In genomic region chr3:115147329-115148141, GRCh38 we compare ENCODE assay signal across 8 cellular contexts. TPM values are rescaled to one million over a fixed set of nuclear protein-coding genes. Genes with fewer than 3 reads are reported as not detected.
DNase-seq lines count a peak whose midpoint lies in the region; ATAC-seq, FAIRE-seq and TF ChIP-seq lines count a peak whose summit lies in the region.

No MANE protein-coding gene starts in this region.

- H3K9me3 ChIP-seq in iPS-20b (ENCODE audit: insufficient read depth, low read depth, low read length) (no peaks in the 10 kb centered on the region), skeletal muscle tissue (ENCODE audit: control insufficient read depth in 3 of 3, low read length in 3 of 3) (no peaks in the 10 kb centered on the region)

- peak overlapping the region; percentile 78 for H3K4me3 ChIP-seq in AG04449 (ENCODE audit: low read depth, low read length)
- H3K4me3 ChIP-seq in WI38 (ENCODE audit: low read depth, low read length), result peak overlapping the region; percentile 77
- peak overlapping the region; percentile 80 for H3K4me3 ChIP-seq in bronchial epithelial cell (ENCODE audit: low read depth, low read length)
- peak overlapping the region; percentile 79 for H3K4me3 ChIP-seq in iPS-20b (ENCODE audit: low read length)
- H3K4me3 ChIP-seq in skeletal muscle tissue (ENCODE audit: low read length in 3 of 3), result peak overlapping the region; percentile 75 to 84 (median 81)

- H3K27me3 ChIP-seq in bronchial epithelial cell (ENCODE audit: control insufficient read depth, insufficient read depth, low read length), result no peaks in the 10 kb centered on the region
- no peaks in the 10 kb centered on the region for H3K27me3 ChIP-seq in iPS-20b (ENCODE audit: insufficient read depth, low read length)
- no peaks in the 10 kb centered on the region for H3K27me3 ChIP-seq in skeletal muscle tissue (ENCODE audit: control insufficient read depth in 3 of 3, insufficient read depth in 3 of 3, low read length in 3 of 3)

- POLR2A ChIA-PET in AG04449 (lab: Yijun Ruan, JAX), result interaction anchor here (0.9 kb wide), 1 partner anchor 642 kb away, joined by 3 read pairs; no protein-coding TSS in a partner anchor

- CTCF ChIA-PET in AG04449 (lab: Yijun Ruan, JAX), result no interaction called here

- H3K36me3 ChIP-seq in bronchial epithelial cell (ENCODE audit: control insufficient read depth, insufficient read depth, low read length) (no peaks in the 10 kb centered on the region), iPS-20b (ENCODE audit: insufficient read depth, low read depth, low read length) (no peaks in the 10 kb centered on the region), skeletal muscle tissue (ENCODE audit: control insufficient read depth in 3 of 3, insufficient read depth in 3 of 3, low read length in 3 of 3) (no peaks in the 10 kb centered on the region)

- peak; percentile 86 for FAIRE-seq in bronchial epithelial cell (lab: Jason Lieb, UNC)

- peaks cover 5% of the 10 kb centered on the region; the same call in 1 of the 2 replicates for H3K4me1 ChIP-seq in iPS-20b (ENCODE audit: insufficient read depth, low read length)
- H3K4me1 ChIP-seq in skeletal muscle tissue (ENCODE audit: control insufficient read depth in 3 of 3, insufficient read depth in 3 of 3, low read length in 3 of 3), result peaks cover 0 to 19% (median 19%) of the 10 kb centered on the region in 3 donors

- ATAC-seq in GM18873 (IDR thresholded peaks at IDR 0.05; ENCODE audit: low FRiP score, unreplicated experiment) (peak; percentile 84), HG03135 (IDR thresholded peaks at IDR 0.05; ENCODE audit: unreplicated experiment) (peak; percentile 84)

- H3K9ac ChIP-seq in iPS-20b (ENCODE audit: low read depth, low read length) (peak overlapping the region; percentile 76; the same call in 1 of the 2 replicates), skeletal muscle tissue (ENCODE audit: low read depth in 1 of 3, low read length in 3 of 3) (peak overlapping the region; percentile 89 to 97 (median 93))

- peak overlapping the region; percentile 37 for H3K27ac ChIP-seq in iPS-20b (ENCODE audit: low read length)
- H3K27ac ChIP-seq in skeletal muscle tissue (ENCODE audit: low read depth, low read length), result peak overlapping the region; percentile 92

- DNase-seq in AG04449 (ENCODE audit: low read depth, low spot score) (peak; percentile 99), NCI-H2196 (lab: John Stamatoyannopoulos, UW; ENCODE audit: unreplicated experiment) (peak; percentile 100), bronchial epithelial cell (ENCODE audit: low read depth) (peak; percentile 98)

- TF ChIP-seq CTCF in AG04449 (IDR thresholded peaks at IDR 0.05; ENCODE audit: insufficient read depth, low read length, missing control alignments) (no peak), WI38 (IDR thresholded peaks at IDR 0.05; ENCODE audit: low read depth, low read length) (no peak), bronchial epithelial cell (IDR thresholded peaks at IDR 0.05; ENCODE audit: insufficient read depth, low read length, severe bottlenecking) (no peak)

RNA-seq across cellular contexts. Expression of gene ZBTB20, which starts 0.4 kb away (rescaled TPM):
- total RNA-seq in bronchial epithelial cell (3.5 and 3.9 TPM in 2 replicates), skeletal muscle tissue (23.5 TPM)

Comparison
In these comparisons a context has a peak if more than half of its experiments do, and no peak if none do; other contexts are left out.
1. Peak in every context shown above with its lines: DNase-seq, ATAC-seq, H3K4me3 ChIP-seq and H3K27ac ChIP-seq.